7 cellular contexts compared by ENCODE assay signal in genomic region chr15:58934974-58935373, GRCh38. TPM values are rescaled to one million over a fixed set of nuclear protein-coding genes. Genes with fewer than 3 reads are reported as not detected.
DNase-seq lines count a peak whose midpoint lies in the region; ATAC-seq, FAIRE-seq and TF ChIP-seq lines count a peak whose summit lies in the region.
"Not testable (repeated sequence)": the region's sequence is repeated elsewhere in the genome, so short reads cannot be mapped to it uniquely, and the experiment has no call there.

No MANE protein-coding gene starts in this region.

- 95 to 96% (median 96%) methylated on average over 8 of the region's 8 CpGs for WGBS in psoas muscle, 3 donors

- H3K27me3 Mint-ChIP-seq in Calu3 (ENCODE audit: unreplicated experiment); activated B cell treated with CpG ODN at 0.5 μM for 24 hours; activated naive CD8-positive, alpha-beta T cell: not testable (repeated sequence)

- BruUV-seq in Calu3 (replicated peaks; lab: Mats Ljungman, UMichigan); endothelial cell of umbilical vein (replicated peaks; lab: Mats Ljungman, UMichigan): not testable (repeated sequence)

- POLR2A ChIA-PET in activated B cell treated with CpG ODN at 0.5 μM for 24 hours (lab: Charles Lee), result interaction anchor here (0.6 kb wide), 1 partner anchor 54 kb away, joined by 5 read pairs; no protein-coding TSS in a partner anchor
- POLR2A ChIA-PET in endothelial cell of umbilical vein (lab: Charles Lee), result not testable (repeated sequence)

- H3K27me3 ChIP-seq in OCI-LY1 (ENCODE audit: insufficient read depth, low read length); endothelial cell of umbilical vein (ENCODE audit: control insufficient read depth in 2 of 2, insufficient read depth in 2 of 2, low read length in 2 of 2); muscle layer of duodenum (ENCODE audit: low read depth, low read length); psoas muscle (ENCODE audit: insufficient read depth in 3 of 3, low read length in 2 of 3): not testable (repeated sequence)

- H3K9me3 ChIP-seq in OCI-LY1 (ENCODE audit: low read length); endothelial cell of umbilical vein (replicated peaks; ENCODE audit: control insufficient read depth, insufficient read depth, low read length); muscle layer of duodenum (ENCODE audit: control insufficient read depth in 1 of 2, low read length in 2 of 2); psoas muscle: not testable (repeated sequence)

- H3K36me3 ChIP-seq in OCI-LY1 (ENCODE audit: insufficient read depth, low read length); endothelial cell of umbilical vein (ENCODE audit: control insufficient read depth in 2 of 2, extremely low read depth in 1 of 2, insufficient read depth in 2 of 2, low read length in 2 of 2); muscle layer of duodenum (ENCODE audit: control insufficient read depth in 1 of 2, insufficient read depth in 2 of 2, low read length in 2 of 2); psoas muscle (ENCODE audit: insufficient read depth in 1 of 2, low read depth in 1 of 2): not testable (repeated sequence)

- not testable (repeated sequence) for H3K27ac ChIP-seq in OCI-LY1 (ENCODE audit: low read depth, low read length, poor library complexity, severe bottlenecking)
- H3K27ac ChIP-seq in endothelial cell of umbilical vein (ENCODE audit: insufficient read depth, low read depth, low read length), result peak overlapping the region; percentile 93
- H3K27ac ChIP-seq in muscle layer of duodenum (ENCODE audit: low read length), result peak overlapping the region; percentile 99
- H3K27ac ChIP-seq in psoas muscle, result peak overlapping the region; percentile 99

- not testable (repeated sequence) for H3F3A ChIP-seq in OCI-LY1 (ENCODE audit: insufficient read depth, low read length)

- not testable (repeated sequence) for DNase-seq in Calu3; activated B cell treated with CpG ODN at 0.5 μM for 24 hours; endothelial cell of umbilical vein (ENCODE audit: low read depth, low spot score); psoas muscle

- intact Hi-C loops in Calu3 (cut with micrococcal nuclease; ENCODE audit: unreplicated experiment), result loop anchor here (5.0 kb wide), 1 partner anchor 163 kb away; the partner anchor contains the start of gene MINDY2
- intact Hi-C loops in activated B cell treated with CpG ODN at 0.5 μM for 24 hours (cut with micrococcal nuclease), result loop anchor here (5.0 kb wide), 2 partner anchors 312 to 1542 kb away; partner anchors contain the start of gene ICE2
- intact Hi-C loops in endothelial cell of umbilical vein (cut with micrococcal nuclease), result not testable (repeated sequence)
- intact Hi-C loops in psoas muscle (cut with DNase I), result loop anchor here in 1 of 2 donors (10.0 kb wide), 1 partner anchor 690 kb away; no protein-coding TSS in a partner anchor

- H3K4me1 ChIP-seq in OCI-LY1 (ENCODE audit: insufficient read depth, low read length, severe bottlenecking), result peaks cover 24% of the 10 kb centered on the region
- peaks cover 19% of the 10 kb centered on the region for H3K4me1 ChIP-seq in endothelial cell of umbilical vein (ENCODE audit: control insufficient read depth, extremely low read depth, insufficient read depth, low read length)
- H3K4me1 ChIP-seq in muscle layer of duodenum (ENCODE audit: control insufficient read depth in 1 of 2, insufficient read depth in 2 of 2, low read length in 2 of 2), result peaks cover 0 to 15% of the 10 kb centered on the region in 2 donors
- peaks cover 22% of the 10 kb centered on the region for H3K4me1 ChIP-seq in psoas muscle

- TF ChIP-seq CTCF in Calu3 (IDR thresholded peaks at IDR 0.05; ENCODE audit: unreplicated experiment); OCI-LY1 (IDR thresholded peaks at IDR 0.05; ENCODE audit: low read length); activated B cell treated with CpG ODN at 0.5 μM for 24 hours (IDR thresholded peaks at IDR 0.05); endothelial cell of umbilical vein (IDR thresholded peaks at IDR 0.05; ENCODE audit: extremely low read depth in 1 of 2, insufficient read depth in 1 of 2, low read depth in 1 of 2, low read length in 2 of 2); psoas muscle (IDR thresholded peaks at IDR 0.05): not testable (repeated sequence)

- H3K4me2 ChIP-seq in OCI-LY1 (ENCODE audit: low read length), result peak overlapping the region; percentile 87; the same call in 1 of the 2 replicates
- H3K4me2 ChIP-seq in endothelial cell of umbilical vein (ENCODE audit: insufficient read depth, low read length), result not testable (repeated sequence)

- dilution Hi-C loops in endothelial cell of umbilical vein (cut with MboI; ENCODE audit: extremely low pct_ligation_motif_present, low sequenced_read_pairs), result not testable (repeated sequence)

- H3K79me2 ChIP-seq in OCI-LY1 (ENCODE audit: insufficient read depth, low read length), result peaks cover 30% of the 10 kb centered on the region
- H3K79me2 ChIP-seq in endothelial cell of umbilical vein (ENCODE audit: control insufficient read depth, insufficient read depth, low read length), result peaks cover 31% of the 10 kb centered on the region

- H4K20me1 ChIP-seq in OCI-LY1 (ENCODE audit: insufficient read depth, low read length); endothelial cell of umbilical vein (replicated peaks; ENCODE audit: control insufficient read depth, extremely low read depth, insufficient read depth, low read length): not testable (repeated sequence)

- not testable (repeated sequence) for H3K9me2 ChIP-seq in OCI-LY1 (ENCODE audit: low read depth, low read length)

- H3K4me3 ChIP-seq in OCI-LY1 (ENCODE audit: low read depth, low read length, poor library complexity, severe bottlenecking); endothelial cell of umbilical vein (replicated peaks in 1 of 3; ENCODE audit: insufficient read depth in 1 of 3, low read depth in 1 of 3, low read length in 3 of 3); muscle layer of duodenum (ENCODE audit: low read depth in 1 of 2, low read length in 2 of 2); psoas muscle: not testable (repeated sequence)

- CTCF ChIA-PET in Calu3 (lab: Charles Lee), result interaction anchor here (1.2 kb wide), 1 partner anchor 17 kb away, joined by 3 read pairs; no protein-coding TSS in a partner anchor
- CTCF ChIA-PET in activated B cell treated with CpG ODN at 0.5 μM for 24 hours (lab: Charles Lee), result not testable (repeated sequence)
- CTCF ChIA-PET in endothelial cell of umbilical vein (lab: Charles Lee), result interaction anchor here (0.8 to 1.8 kb wide), 3 partner anchors 9 to 79 kb away, joined by 3 to 4 read pairs (median 3); no protein-coding TSS in a partner anchor

- not testable (repeated sequence) for ATAC-seq in activated B cell treated with CpG ODN at 0.5 μM for 24 hours (ENCODE audit: low read depth); psoas muscle

- H3K9ac ChIP-seq in OCI-LY1 (ENCODE audit: low read length); endothelial cell of umbilical vein (replicated peaks; ENCODE audit: extremely low read depth, insufficient read depth, low read length): not testable (repeated sequence)

- peak overlapping the region; percentile 46; the same call in 1 of the 2 replicates for H2AFZ ChIP-seq in OCI-LY1 (ENCODE audit: low read length)
- peak overlapping the region; percentile 68 for H2AFZ ChIP-seq in endothelial cell of umbilical vein (ENCODE audit: low read depth, low read length)

- H3K9me1 ChIP-seq in endothelial cell of umbilical vein (replicated peaks; ENCODE audit: control insufficient read depth, extremely low read depth, insufficient read depth, low read length), result not testable (repeated sequence)

- FAIRE-seq in endothelial cell of umbilical vein (lab: Jason Lieb, UNC), result not testable (repeated sequence)

- H3K36me3 Mint-ChIP-seq in Calu3 (ENCODE audit: insufficient read depth, unreplicated experiment), result peaks cover 40% of the 10 kb centered on the region
- peaks cover 14% of the 10 kb centered on the region for H3K36me3 Mint-ChIP-seq in activated B cell treated with CpG ODN at 0.5 μM for 24 hours (ENCODE audit: low read depth)
- H3K36me3 Mint-ChIP-seq in activated naive CD8-positive, alpha-beta T cell, result not testable (repeated sequence)

- H3K4me3 Mint-ChIP-seq in Calu3 (ENCODE audit: low read depth, unreplicated experiment), result peak overlapping the region; percentile 96
- H3K4me3 Mint-ChIP-seq in activated B cell treated with CpG ODN at 0.5 μM for 24 hours, result peak overlapping the region; percentile 99
- peak overlapping the region; percentile 93 for H3K4me3 Mint-ChIP-seq in activated naive CD8-positive, alpha-beta T cell

- not testable (repeated sequence) for H3K4me1 Mint-ChIP-seq in Calu3 (ENCODE audit: low read depth, unreplicated experiment)
- peaks cover 28% of the 10 kb centered on the region for H3K4me1 Mint-ChIP-seq in activated B cell treated with CpG ODN at 0.5 μM for 24 hours
- H3K4me1 Mint-ChIP-seq in activated naive CD8-positive, alpha-beta T cell (ENCODE audit: low read depth), result peaks cover 22% of the 10 kb centered on the region

- not testable (repeated sequence) for H3K9me3 Mint-ChIP-seq in Calu3 (ENCODE audit: low read depth, unreplicated experiment); activated B cell treated with CpG ODN at 0.5 μM for 24 hours; activated naive CD8-positive, alpha-beta T cell (ENCODE audit: low read depth)

- TF ChIP-seq POLR2A in endothelial cell of umbilical vein (IDR thresholded peaks at IDR 0.05; ENCODE audit: low read depth, low read length), result not testable (repeated sequence)

- H3K27ac Mint-ChIP-seq in Calu3 (ENCODE audit: unreplicated experiment) (peak overlapping the region; percentile 99), activated B cell treated with CpG ODN at 0.5 μM for 24 hours (peak overlapping the region; percentile 98)
- peak overlapping the region; percentile 97 for H3K27ac Mint-ChIP-seq in activated naive CD8-positive, alpha-beta T cell

RNA-seq across cellular contexts. Expression of gene SLTM, which starts 1.5 kb away (rescaled TPM):
- total RNA-seq in Calu3 (2022) (131 and 135 TPM in 2 replicates), activated B cell treated with CpG ODN at 0.5 μM for 24 hours (124 and 159 TPM in 2 replicates), endothelial cell of umbilical vein (80.9 and 93.0 TPM in 2 replicates), psoas muscle (10 to 100 TPM; 32.6 to 63.6 (median 40.5) TPM)
- polyA plus RNA-seq in endothelial cell of umbilical vein (15.5 and 28.1 TPM in 2 replicates), psoas muscle (10 to 100 TPM; 35.5 to 67.4 (median 54.2) TPM)
- polyA plus RNA-seq in endothelial cell of umbilical vein (2011; cell fraction: cytosol; rRNA removed), result 32.6 and 37.7 TPM in 2 replicates
- 213 and 254 TPM in 2 replicates for polyA plus RNA-seq in endothelial cell of umbilical vein (2011; cell fraction: nucleus; rRNA removed)
- 50.3 and 65.9 TPM in 2 replicates for polyA plus RNA-seq in endothelial cell of umbilical vein (2012)
- polyA minus RNA-seq in endothelial cell of umbilical vein, result 29.2 and 48.5 TPM in 2 replicates
- 28.5 TPM for polyA minus RNA-seq in endothelial cell of umbilical vein (2011; cell fraction: cytosol; rRNA and poly(A)+ RNA removed)
- 125 and 127 TPM in 2 replicates for polyA minus RNA-seq in endothelial cell of umbilical vein (2011; cell fraction: nucleus; rRNA and poly(A)+ RNA removed)

RNA-seq across cellular contexts. Expression of gene RNF111, which starts 52.5 kb away (rescaled TPM):
- total RNA-seq in Calu3 (2022) (55.2 and 65.8 TPM in 2 replicates), activated B cell treated with CpG ODN at 0.5 μM for 24 hours (52.5 and 55.8 TPM in 2 replicates), endothelial cell of umbilical vein (42.4 and 42.6 TPM in 2 replicates), psoas muscle (10 to 100 TPM; 18.3 to 26.9 (median 23.2) TPM)
- polyA plus RNA-seq in endothelial cell of umbilical vein (22.3 and 27.6 TPM in 2 replicates), psoas muscle (10 to 100 TPM in 1 of 3 donors, 1 to 10 TPM in 2; 8.3 to 17.2 (median 8.9) TPM)
- polyA plus RNA-seq in endothelial cell of umbilical vein (2011; cell fraction: cytosol; rRNA removed), result 11.6 and 12.2 TPM in 2 replicates
- 36.1 and 37.2 TPM in 2 replicates for polyA plus RNA-seq in endothelial cell of umbilical vein (2011; cell fraction: nucleus; rRNA removed)
- 21.6 and 22.0 TPM in 2 replicates for polyA plus RNA-seq in endothelial cell of umbilical vein (2012)
- polyA minus RNA-seq in endothelial cell of umbilical vein, result 178 and 253 TPM in 2 replicates
- 34.3 TPM for polyA minus RNA-seq in endothelial cell of umbilical vein (2011; cell fraction: cytosol; rRNA and poly(A)+ RNA removed)
- polyA minus RNA-seq in endothelial cell of umbilical vein (2011; cell fraction: nucleus; rRNA and poly(A)+ RNA removed), result 86.1 and 106 TPM in 2 replicates
